ENCODE assay signal across 16 cellular contexts in genomic region chr16:15778999-15779614, GRCh38.
DNase-seq lines count a peak whose midpoint lies in the region; ATAC-seq, FAIRE-seq and TF ChIP-seq lines count a peak whose summit lies in the region.
"Had no signal": no experiment of that assay in that cellular context is flagged by ENCODE, and none has a peak within 500 bp of the region (broad histone marks: within the 10 kb centered on the region; RNA-seq: fewer than 3 reads in every experiment).

No MANE protein-coding gene starts in this region.

- in situ Hi-C loops in K562 (cut with MboI) = loop anchor here (5.0 kb wide), 2 partner anchors 348 to 413 kb away; no protein-coding TSS in a partner anchor

- H3K4me1 ChIP-seq in K562 (replicated peaks in 1 of 2; ENCODE audit: control insufficient read depth in 2 of 2, insufficient read depth in 2 of 2, low read length in 2 of 2) (peaks cover 0 to 3% of the 10 kb centered on the region in 2 experiments; a peak in 2 of 5 replicates), gastroesophageal sphincter (peaks cover 3 to 99% (median 4%) of the 10 kb centered on the region in 3 donors), sigmoid colon (peaks cover 0 to 100% (median 94%) of the 10 kb centered on the region in 4 donors)
- H3K4me1 ChIP-seq: Caco-2 had no signal

- no TSS peak for BruUV-seq in K562 (replicated peaks; lab: Mats Ljungman, UMichigan)

- H3K79me2 ChIP-seq in K562 (ENCODE audit: control insufficient read depth, insufficient read depth, low read length) = no peaks in the 10 kb centered on the region

- H3K27ac ChIP-seq in K562 (ENCODE audit: extremely low read depth, low read depth, low read length) (no peak overlapping the region), gastroesophageal sphincter (peak overlapping the region; percentile 52 to 83 (median 77)), sigmoid colon (peak overlapping the region; percentile 67 to 98 (median 81))
- H3K27ac ChIP-seq: HL-60 had no signal

- H3K36me3 ChIP-seq in K562 (ENCODE audit: control insufficient read depth, insufficient read depth, low read length) = no peaks in the 10 kb centered on the region
- peaks cover 0 to 94% of the 10 kb centered on the region in 2 donors for H3K36me3 ChIP-seq in gastroesophageal sphincter
- H3K36me3 ChIP-seq in sigmoid colon = peaks cover 53 to 100% (median 79%) of the 10 kb centered on the region in 4 donors

- H3K9me1 ChIP-seq in K562 (ENCODE audit: control insufficient read depth, insufficient read depth, low read length) = no peaks in the 10 kb centered on the region

- H2AFZ ChIP-seq in K562 (ENCODE audit: low read depth, low read length) = no peak overlapping the region

- H3K9ac ChIP-seq in K562 (ENCODE audit: insufficient read depth in 1 of 2, low read depth in 2 of 2, low read length in 2 of 2) = no peak overlapping the region

- CTCF ChIA-PET in K562 (lab: Yijun Ruan, JAX; ENCODE audit: low intra/inter-chr PET ratio) = no interaction called here

- H3K9me3 ChIP-seq in K562 (replicated peaks; ENCODE audit: control insufficient read depth, insufficient read depth, low read depth, low read length) (no peaks in the 10 kb centered on the region), gastroesophageal sphincter (no peaks in the 10 kb centered on the region), sigmoid colon (peaks cover 0 to 3% (median 0%) of the 10 kb centered on the region in 4 donors)
- H3K9me3 ChIP-seq: Caco-2 had no signal

- no peak for ATAC-seq in K562
- no peak for ATAC-seq in gastroesophageal sphincter
- ATAC-seq: HCT116 had no signal

- no peak overlapping the region for H3K4me2 ChIP-seq in K562 (ENCODE audit: insufficient read depth, low read length)

- WGBS in K562 (ENCODE audit: insufficient coverage, low coverage, missing lambda C conversion rate) = 19% methylated on average over 6 of the region's 6 CpGs
- 45% methylated on average over 4 of the region's 6 CpGs; no CpG with 5 or more reads in 1 of the 2 donors for WGBS in gastroesophageal sphincter (ENCODE audit: low coverage in 1 of 2), 2 donors
- 82 to 84% methylated on average over 6 of the region's 6 CpGs for WGBS in sigmoid colon, 2 donors

- DNase-seq in K562 (ENCODE audit: extremely low read depth in 1 of 4, low spot score in 3 of 4) (no peak), sigmoid colon (no peak), NCI-H146 treated with DMSO at 0.1 percent for 48 hours (lab: John Stamatoyannopoulos, UW; ENCODE audit: unreplicated experiment) (no peak), NCI-H524 treated with DMSO at 0.1 percent for 48 hours (lab: John Stamatoyannopoulos, UW) (no peak), MV-4-11 (lab: John Stamatoyannopoulos, UW) (no peak)
- no peak for DNase-seq in activated CD4-positive, alpha-beta T cell treated with anti-CD3 and anti-CD28 coated beads, Interleukin-2, amount 50 U/mL, for 4 hours
- DNase-seq: Caco-2; CD8-positive, alpha-beta memory T cell; DND-41; GDM1 had no signal

- FAIRE-seq in K562 (lab: Jason Lieb, UNC) = no peak
- FAIRE-seq: A204.1, GM12892, H54 had no signal

- TF ChIP-seq POLR2A in K562 (conservative IDR thresholded peaks at IDR 0.05) (no peak), gastroesophageal sphincter (IDR thresholded peaks at IDR 0.05) (no peak), sigmoid colon (IDR thresholded peaks at IDR 0.05) (no peak)

- intact Hi-C loops in K562 (cut with micrococcal nuclease) (loop anchor here (5.0 kb wide), 1 partner anchor 43 kb away; no protein-coding TSS in a partner anchor), sigmoid colon (cut with DNase I) (no loop called here)

- TF ChIP-seq CTCF in K562 (IDR thresholded peaks at IDR 0.05 in 2 of 3, conservative IDR thresholded peaks at IDR 0.05 in 1 of 3; ENCODE audit: insufficient read depth in 2 of 3, low read depth in 1 of 3, low read length in 3 of 3) (no peak), gastroesophageal sphincter (IDR thresholded peaks at IDR 0.05) (no peak), sigmoid colon (IDR thresholded peaks at IDR 0.05) (no peak)

- H3K27me3 ChIP-seq in K562 (ENCODE audit: control insufficient read depth in 2 of 2, insufficient read depth in 2 of 2, low read length in 2 of 2) (peaks cover 15 to 43% of the 10 kb centered on the region in 2 experiments; a peak in 4 of 5 replicates), gastroesophageal sphincter (no peaks in the 10 kb centered on the region), sigmoid colon (no peaks in the 10 kb centered on the region)

- POLR2A ChIA-PET in K562 (lab: Yijun Ruan, JAX) = interaction anchor here (0.6 kb wide), 2 partner anchors 8 to 212 kb away, joined by 3 read pairs; no protein-coding TSS in a partner anchor

- 0 out of 2 replicates have a peak, but pooled peaks cover 4% of the 10 kb centered on the region for H4K20me1 ChIP-seq in K562 (replicated peaks; ENCODE audit: control insufficient read depth, insufficient read depth, low read length)

- TF ChIP-seq EP300 in K562 (IDR thresholded peaks at IDR 0.05; ENCODE audit: low read length) (no peak), gastroesophageal sphincter (IDR thresholded peaks at IDR 0.05) (no peak), sigmoid colon (IDR thresholded peaks at IDR 0.05) (no peak)

- TF ChIP-seq RAD21 in K562 (CRISPR knock-in tag; conservative IDR thresholded peaks at IDR 0.05 in 1 of 2, IDR thresholded peaks at IDR 0.05 in 1 of 2) = no peak

- H3K4me3 ChIP-seq in K562 (no peak overlapping the region), gastroesophageal sphincter (no peak overlapping the region), sigmoid colon (no peak overlapping the region)

TF ChIP-seq in K562, 482 proteins besides CTCF, POLR2A, EP300 and RAD21:
- TF ChIP-seq ZNF121 (CRISPR knock-in tag; conservative IDR thresholded peaks at IDR 0.05) (peak; percentile 32; the same call in 1 of the 2 replicates), RBM25 (IDR thresholded peaks at IDR 0.05; ENCODE audit: low read depth, low read length, severe bottlenecking) (peak; percentile 59), BCOR (IDR thresholded peaks at IDR 0.05) (peak; percentile 65; the same call in 1 of the 2 replicates), ZNF253 (CRISPR knock-in tag; conservative IDR thresholded peaks at IDR 0.05) (no peak), KDM1A (IDR thresholded peaks at IDR 0.05) (0 out of 4 replicates have a peak, but pooled peaks of 1 of the 2 experiments have one; percentile 16), ZNF395 (CRISPR knock-in tag; IDR thresholded peaks at IDR 0.05) (no peak)
TF ChIP-seq in K562: peak in this region for 4.
